8 cellular contexts compared by ENCODE assay signal in the genomic region with DNA sequence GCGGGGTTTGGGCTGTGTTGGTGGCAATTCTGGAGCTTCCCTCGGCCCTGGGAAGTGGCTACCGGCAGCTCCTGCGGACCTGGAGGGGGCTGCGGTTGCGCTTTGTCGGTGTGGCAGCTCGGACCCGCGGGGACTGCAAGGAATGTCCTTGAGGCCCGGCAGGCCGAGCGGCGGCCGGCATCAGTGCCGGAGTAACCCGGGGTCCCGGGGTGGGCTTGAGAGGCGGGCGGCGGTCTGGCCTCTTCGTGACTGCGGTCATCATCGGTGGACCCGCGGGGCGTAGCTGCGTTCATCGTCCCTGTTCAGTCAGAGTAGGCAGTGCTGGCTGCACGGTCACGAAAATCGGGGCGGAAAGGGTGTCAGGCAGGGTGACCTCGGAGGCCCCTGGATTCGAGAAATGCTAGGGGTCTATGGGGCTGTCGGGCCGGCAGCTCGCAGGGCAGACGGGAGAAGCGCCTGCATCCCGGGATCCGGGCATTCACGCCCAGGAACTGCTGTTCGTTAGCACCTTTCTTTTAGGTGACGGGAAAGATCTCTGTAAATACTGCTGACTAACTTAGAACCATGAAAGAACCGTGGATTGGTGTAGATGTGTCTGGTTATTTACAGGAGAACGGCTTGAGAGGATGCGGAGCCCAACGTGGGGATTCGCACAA. TPM values are rescaled to one million over a fixed set of nuclear protein-coding genes. Genes with fewer than 3 reads are reported as not detected.
A peak's percentile ranks its signal among the peaks of the same experiment; 100 is the strongest.
DNase-seq lines count a peak whose midpoint lies in the region; ATAC-seq and TF ChIP-seq lines count a peak whose summit lies in the region.

No MANE protein-coding gene starts in this region.

- H3K27ac ChIP-seq in C4-2B (peak overlapping the region; percentile 97), PC-9 (peak overlapping the region; percentile 40; the same call in 1 of the 2 replicates), brain microvascular endothelial cell (peak overlapping the region; percentile 84)

- peak overlapping the region; percentile 84 for H2AFZ ChIP-seq in PC-9

- H3K4me1 ChIP-seq in PC-9 (replicated peaks; ENCODE audit: insufficient read depth), result peaks cover 55% of the 10 kb centered on the region

- POLR2A ChIA-PET in PC-9 (lab: Charles Lee; ENCODE audit: unreplicated experiment), result interaction anchor here (0.6 to 1.3 kb wide), 7 partner anchors 16 to 1375 kb away, joined by 4 to 22 read pairs (median 10); partner anchors contain the start of gene FAM169A

- H3K9me3 ChIP-seq in PC-9 (ENCODE audit: insufficient read depth, low read depth), result no peaks in the 10 kb centered on the region

- DNase-seq in PC-9 (peak in 1 of 2 experiments; percentile 18), brain microvascular endothelial cell (no peak), iris pigment epithelial cell (ENCODE audit: low read depth) (peak; percentile 22), HK-2 (ENCODE audit: unreplicated experiment) (no peak), GM13977 (ENCODE audit: low spot score) (no peak)
- peak; percentile 30 for DNase-seq in stimulated activated CD4-positive, alpha-beta T cell treated with anti-CD3 and anti-CD28 coated beads, Interleukin-1b, Interleukin-23, amount 100 ng/mL, for 48 hours

- peak overlapping the region; percentile 97 for H3K4me2 ChIP-seq in PC-9

- peaks cover 52% of the 10 kb centered on the region for H3K79me2 ChIP-seq in PC-9 (ENCODE audit: low read depth)

- in situ Hi-C loops in brain microvascular endothelial cell (cut with HindIII; ENCODE audit: low pct_ligation_motif_present, low sequenced_read_pairs), result no loop called here
- in situ Hi-C loops in GM13977 (cut with MboI; ENCODE audit: low pct_unique_long_range_greater_than_20kb, low sequenced_read_pairs, unreplicated experiment), result loop anchor here (25.0 kb wide), 1 partner anchor 350 kb away; no protein-coding TSS in a partner anchor

- peak overlapping the region; percentile 83 for H3K4me3 ChIP-seq in PC-9
- peak overlapping the region; percentile 98 for H3K4me3 ChIP-seq in brain microvascular endothelial cell (ENCODE audit: low read depth, low read length)

- peak; percentile 9 for ATAC-seq in GM21528 (IDR thresholded peaks at IDR 0.05; ENCODE audit: low FRiP score, unreplicated experiment)

- no peak for TF ChIP-seq CTCF in C4-2B (conservative IDR thresholded peaks at IDR 0.05)
- TF ChIP-seq CTCF in PC-9 (conservative IDR thresholded peaks at IDR 0.05), result no peak
- no peak for TF ChIP-seq CTCF in brain microvascular endothelial cell (IDR thresholded peaks at IDR 0.05; ENCODE audit: low read depth, low read length, missing control alignments)
- no peak for TF ChIP-seq CTCF in GM13977 (IDR thresholded peaks at IDR 0.05; ENCODE audit: extremely low read depth, insufficient read depth, missing control alignments)

- CTCF ChIA-PET in PC-9 (lab: Charles Lee), result interaction anchor here (0.7 to 1.4 kb wide), 3 partner anchors 72 to 411 kb away, joined by 3 to 11 read pairs (median 4); partner anchors contain the start of gene ANKRD31

- intact Hi-C loops in PC-9 (cut with micrococcal nuclease; ENCODE audit: unreplicated experiment), result loop anchor here (1.0 to 10.0 kb wide), 6 partner anchors 71 to 663 kb away; partner anchors contain the start of gene GCNT4

- H3F3A ChIP-seq in PC-9 (ENCODE audit: insufficient read depth, low read depth), result peaks cover 16% of the 10 kb centered on the region

- H3K27me3 ChIP-seq in PC-9 (ENCODE audit: insufficient read depth, low read depth), result no peaks in the 10 kb centered on the region
- H3K27me3 ChIP-seq in brain microvascular endothelial cell (replicated peaks), result no peaks in the 10 kb centered on the region

- H3K36me3 ChIP-seq in PC-9 (ENCODE audit: low read depth), result peaks cover 6% of the 10 kb centered on the region; the same call in 1 of the 2 replicates
- no peaks in the 10 kb centered on the region for H3K36me3 ChIP-seq in brain microvascular endothelial cell (replicated peaks)

- BruUV-seq in PC-9 (replicated peaks; lab: Mats Ljungman, UMichigan), result TSS peak; percentile 35

- no peaks in the 10 kb centered on the region for H3K9me2 ChIP-seq in PC-9 (ENCODE audit: insufficient read depth)

- peaks cover 20% of the 10 kb centered on the region for H4K20me1 ChIP-seq in PC-9 (ENCODE audit: insufficient read depth)

RNA-seq across cellular contexts. Expression of gene HMGCR, which starts 0.5 kb away (rescaled TPM):
- 55.0 and 86.8 TPM in 2 replicates for total RNA-seq in PC-9 (2021)

Comparison
In these comparisons a context has a peak if more than half of its experiments do, and no peak if none do; other contexts are left out.
1. H3K27ac ChIP-seq: peak in every context shown above with its lines; median percentile 97 in C4-2B; 84 in brain microvascular endothelial cell; 40 in PC-9.
2. DNase-seq: peak in iris pigment epithelial cell (single experiment) and stimulated activated CD4-positive, alpha-beta T cell treated with anti-CD3 and anti-CD28 coated beads, Interleukin-1b, Interleukin-23, amount 100 ng/mL, for 48 hours (single experiment); none in brain microvascular endothelial cell (single experiment), HK-2 (single experiment) and GM13977 (single experiment).